ENCODE assay signal across 1 cellular context in genomic region chr15:44195151-44195740, GRCh38.
TF ChIP-seq lines count a peak whose summit lies in the region.

Gene FRMD5 (minus strand): TSS chr15:44195271.

TF ChIP-seq in GM12878, 131 proteins besides CTCF, POLR2A, EP300 and RAD21 (continued from another document):
- TF ChIP-seq USF2 (IDR thresholded peaks at IDR 0.05; ENCODE audit: borderline replicate concordance, low read depth, low read length), result no peak
- no peak for TF ChIP-seq STAT3 (IDR thresholded peaks at IDR 0.05; ENCODE audit: low read depth, low read length)
- no peak for TF ChIP-seq MEF2B (IDR thresholded peaks at IDR 0.05; ENCODE audit: partially characterized antibody, poor library complexity, severe bottlenecking)
- no peak for TF ChIP-seq ZZZ3 (IDR thresholded peaks at IDR 0.05; ENCODE audit: control insufficient read depth, insufficient read length, low read depth)
- no peak for TF ChIP-seq ESRRA (IDR thresholded peaks at IDR 0.05; ENCODE audit: low read length)
- TF ChIP-seq MTA3 (IDR thresholded peaks at IDR 0.05; ENCODE audit: borderline replicate concordance, low read length), result no peak
- TF ChIP-seq ZBED1 (IDR thresholded peaks at IDR 0.05; ENCODE audit: borderline replicate concordance), result no peak
- no peak for TF ChIP-seq ZBTB40 (IDR thresholded peaks at IDR 0.05; ENCODE audit: borderline replicate concordance)
- TF ChIP-seq SREBF2 (IDR thresholded peaks at IDR 0.05; ENCODE audit: low read length), result no peak
- TF ChIP-seq ZNF622 (IDR thresholded peaks at IDR 0.05), result no peak
- TF ChIP-seq HDAC2 (IDR thresholded peaks at IDR 0.05), result no peak
- peak; percentile 99 for TF ChIP-seq PKNOX1 (IDR thresholded peaks at IDR 0.05)
- TF ChIP-seq BCL11A (IDR thresholded peaks at IDR 0.05; ENCODE audit: low read depth, low read length), result no peak
- TF ChIP-seq NFYA (IDR thresholded peaks at IDR 0.05; ENCODE audit: borderline replicate concordance, low read depth, low read length), result peak; percentile 79
- TF ChIP-seq ZNF24 (IDR thresholded peaks at IDR 0.05), result no peak
- TF ChIP-seq SUPT20H (IDR thresholded peaks at IDR 0.05; ENCODE audit: borderline replicate concordance, control insufficient read depth, low read depth, low read length), result no peak
- TF ChIP-seq FOS (IDR thresholded peaks at IDR 0.05; ENCODE audit: borderline replicate concordance, extremely low read depth, insufficient read length), result peak; percentile 69
- TF ChIP-seq USF1 (IDR thresholded peaks at IDR 0.05; ENCODE audit: borderline replicate concordance, extremely low read length, insufficient read depth, low read depth, low read length), result no peak
- peak in 1 of 2 experiments; percentile 48; a peak in 2 of 4 replicates for TF ChIP-seq BHLHE40 (IDR thresholded peaks at IDR 0.05; ENCODE audit: borderline replicate concordance in 1 of 2, low read depth in 2 of 2, low read length in 1 of 2)
- TF ChIP-seq RUNX3 (IDR thresholded peaks at IDR 0.05; ENCODE audit: low read length), result no peak
- no peak for TF ChIP-seq NR2C2 (IDR thresholded peaks at IDR 0.05; ENCODE audit: borderline replicate concordance, control insufficient read depth, insufficient read length, low read depth)
- TF ChIP-seq NRF1 (conservative IDR thresholded peaks at IDR 0.05; ENCODE audit: low read depth, low read length), result no peak
- peak; percentile 97 for TF ChIP-seq SP1 (IDR thresholded peaks at IDR 0.05; ENCODE audit: low read depth, low read length)
- TF ChIP-seq PML (IDR thresholded peaks at IDR 0.05; ENCODE audit: low read length), result no peak
- no peak for TF ChIP-seq EZH2 (IDR thresholded peaks at IDR 0.05; ENCODE audit: borderline replicate concordance, control insufficient read depth, low read depth, low read length)
- no peak for TF ChIP-seq HDGF (IDR thresholded peaks at IDR 0.05)
- no peak for TF ChIP-seq E4F1 (IDR thresholded peaks at IDR 0.05; ENCODE audit: borderline replicate concordance, partially characterized antibody)
- no peak for TF ChIP-seq IRF4 (IDR thresholded peaks at IDR 0.05; ENCODE audit: low read depth, low read length)
- no peak for TF ChIP-seq IKZF2 (IDR thresholded peaks at IDR 0.05)
